25 cellular contexts compared by ENCODE assay signal in the genomic region with DNA sequence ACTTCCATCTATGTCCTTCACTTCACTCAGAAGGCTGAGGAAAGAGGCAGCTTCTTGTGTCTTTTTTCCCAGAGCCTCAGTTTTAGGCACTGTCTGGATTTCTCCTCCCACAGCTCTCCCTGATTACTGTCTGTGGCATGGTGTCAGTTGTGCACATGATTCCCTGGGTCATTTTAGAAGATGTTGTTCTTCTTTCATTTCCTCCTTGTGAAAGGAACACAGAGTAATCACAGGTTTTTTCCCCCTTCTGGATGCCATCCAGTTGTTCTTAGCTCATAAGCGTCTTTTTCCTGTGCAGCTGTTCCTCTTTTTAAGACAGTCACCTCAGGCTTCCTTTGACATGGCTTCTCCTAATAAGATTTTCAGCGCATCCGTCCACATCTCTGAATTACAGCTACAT.
DNase-seq lines count a peak whose midpoint lies in the region; ATAC-seq, FAIRE-seq and TF ChIP-seq lines count a peak whose summit lies in the region.
"Had no signal": no experiment of that assay in that cellular context is flagged by ENCODE, and none has a peak within 500 bp of the region (broad histone marks: within the 10 kb centered on the region; RNA-seq: fewer than 3 reads in every experiment).

No MANE protein-coding gene starts in this region.

- no peaks in the 10 kb centered on the region for H3K36me3 Mint-ChIP-seq in progenitor cell of endocrine pancreas (ENCODE audit: insufficient read depth)
- H3K36me3 Mint-ChIP-seq: IgD-negative memory B cell had no signal

- TF ChIP-seq RAD21 in HepG2 (CRISPR knock-in tag; IDR thresholded peaks at IDR 0.05): no peak

- no peak for DNase-seq in right lobe of liver
- no peak for DNase-seq in HepG2 (ENCODE audit: low spot score)
- DNase-seq in SKM-1 treated with dmso at 0.1 percent for 144 hours (lab: John Stamatoyannopoulos, UW; ENCODE audit: unreplicated experiment): peak; percentile 73
- peak; percentile 87 for DNase-seq in medulla oblongata (ENCODE audit: extremely low spot score)
- DNase-seq in progenitor cell of endocrine pancreas (ENCODE audit: low spot score, unreplicated experiment): no peak
- DNase-seq in stimulated activated naive CD8-positive, alpha-beta T cell treated with anti-CD3 and anti-CD28 coated beads, Interleukin-15, amount 100 ng/mL, for 72 hours: no peak
- DNase-seq: activated CD4-positive, alpha-beta T cell treated with anti-CD3 and anti-CD28 coated beads, Interleukin-2, amount 10 ng/mL, durations not matched to agents 7 days and 5 days; activated CD8-positive, alpha-beta memory T cell treated with anti-CD3 and anti-CD28 coated beads, Interleukin-2, amount 50 U/mL, for 4 hours; activated gamma-delta T cell treated with Interleukin-2 at 50 U/mL for 16 hours; CD4-positive, alpha-beta T cell; central memory CD4-positive, alpha-beta T cell; DMS79 treated with DMSO at 0.1 percent for 48 hours; effector CD8-positive, alpha-beta T cell; mesendoderm; NCI-H2029; NCI-H510A treated with DMSO at 0.1 percent for 48 hours; posterior cingulate gyrus had no signal

- POLR2A ChIA-PET in HepG2 (lab: Yijun Ruan, JAX): no interaction called here

- H3K27ac ChIP-seq in right lobe of liver: no peak overlapping the region
- H3K27ac ChIP-seq in HepG2 (ENCODE audit: extremely low read length, insufficient read depth, low read length): no peak overlapping the region
- H3K27ac ChIP-seq: HL-60, SK-N-MC, thoracic aorta had no signal

- no peaks in the 10 kb centered on the region for H3K4me1 ChIP-seq in right lobe of liver
- no peaks in the 10 kb centered on the region for H3K4me1 ChIP-seq in HepG2 (ENCODE audit: insufficient read depth, low read length)

- peak; percentile 30 to 74 (median 46) for ATAC-seq in right lobe of liver
- ATAC-seq in HepG2: no peak
- ATAC-seq in HG02571 (IDR thresholded peaks at IDR 0.05; ENCODE audit: unreplicated experiment): no peak
- ATAC-seq in GM18519 (IDR thresholded peaks at IDR 0.05; ENCODE audit: low FRiP score, unreplicated experiment): no peak
- no peak for ATAC-seq in stimulated activated naive CD8-positive, alpha-beta T cell treated with anti-CD3 and anti-CD28 coated beads, Interleukin-15, amount 100 ng/mL, for 72 hours

- H3K9me3 Mint-ChIP-seq in progenitor cell of endocrine pancreas (ENCODE audit: low read depth): peaks cover 11% of the 10 kb centered on the region
- H3K9me3 Mint-ChIP-seq in stimulated activated naive CD8-positive, alpha-beta T cell treated with anti-CD3 and anti-CD28 coated beads, Interleukin-15, amount 100 ng/mL, for 72 hours: peaks cover 0 to 7% of the 10 kb centered on the region in 2 donors
- H3K9me3 Mint-ChIP-seq: activated CD4-positive, alpha-beta T cell treated with anti-CD3 and anti-CD28 coated beads, Interleukin-2, amount 10 ng/mL, durations not matched to agents 7 days and 5 days had no signal

- in situ Hi-C loops in HepG2 (cut with HindIII; ENCODE audit: extremely low pct_ligation_motif_present, low pct_unique_long_range_greater_than_20kb): no loop called here

- peaks cover 14% of the 10 kb centered on the region for H3K27me3 Mint-ChIP-seq in progenitor cell of endocrine pancreas
- no peaks in the 10 kb centered on the region for H3K27me3 Mint-ChIP-seq in stimulated activated naive CD8-positive, alpha-beta T cell treated with anti-CD3 and anti-CD28 coated beads, Interleukin-15, amount 100 ng/mL, for 72 hours
- H3K27me3 Mint-ChIP-seq: activated CD4-positive, alpha-beta T cell treated with anti-CD3 and anti-CD28 coated beads, Interleukin-2, amount 10 ng/mL, durations not matched to agents 7 days and 5 days had no signal

- H2AFZ ChIP-seq in HepG2 (ENCODE audit: low read length): no peak overlapping the region

- no peaks in the 10 kb centered on the region for H3K27me3 ChIP-seq in right lobe of liver
- H3K27me3 ChIP-seq in HepG2 (ENCODE audit: control insufficient read depth in 1 of 2, insufficient read depth in 2 of 2, low read length in 2 of 2): no peaks in the 10 kb centered on the region

- H3K4me3 Mint-ChIP-seq in progenitor cell of endocrine pancreas (ENCODE audit: low read depth): no peak overlapping the region
- no peak overlapping the region for H3K4me3 Mint-ChIP-seq in stimulated activated naive CD8-positive, alpha-beta T cell treated with anti-CD3 and anti-CD28 coated beads, Interleukin-15, amount 100 ng/mL, for 72 hours
- H3K4me3 Mint-ChIP-seq: activated CD4-positive, alpha-beta T cell treated with anti-CD3 and anti-CD28 coated beads, Interleukin-2, amount 10 ng/mL, durations not matched to agents 7 days and 5 days; CD4-positive, alpha-beta T cell; IgD-negative memory B cell; nephron had no signal

- no peak overlapping the region for H3K27ac Mint-ChIP-seq in progenitor cell of endocrine pancreas
- H3K27ac Mint-ChIP-seq in stimulated activated naive CD8-positive, alpha-beta T cell treated with anti-CD3 and anti-CD28 coated beads, Interleukin-15, amount 100 ng/mL, for 72 hours: no peak overlapping the region
- H3K27ac Mint-ChIP-seq: activated CD4-positive, alpha-beta T cell treated with anti-CD3 and anti-CD28 coated beads, Interleukin-2, amount 10 ng/mL, durations not matched to agents 7 days and 5 days; CD4-positive, alpha-beta T cell; IgD-negative memory B cell; nephron had no signal

- FAIRE-seq in HepG2 (lab: Jason Lieb, UNC): no peak
- FAIRE-seq: islet of Langerhans had no signal

- no TSS peak for BruUV-seq in HepG2 (replicated peaks; lab: Mats Ljungman, UMichigan)

- 10% methylated on average over 3 of the region's 3 CpGs for WGBS in right lobe of liver (ENCODE audit: insufficient coverage, low coverage, low lambda C conversion rate, missing lambda C conversion rate)
- 14% methylated on average over 3 of the region's 3 CpGs for WGBS in HepG2 (ENCODE audit: low lambda C conversion rate)

- TF ChIP-seq CTCF in right lobe of liver (IDR thresholded peaks at IDR 0.05) (no peak), HepG2 (CRISPR knock-in tag; IDR thresholded peaks at IDR 0.05) (no peak), progenitor cell of endocrine pancreas (IDR thresholded peaks at IDR 0.05; ENCODE audit: unreplicated experiment) (no peak)

- TF ChIP-seq POLR2A in right lobe of liver (IDR thresholded peaks at IDR 0.05): no peak
- no peak for TF ChIP-seq POLR2A in HepG2 (IDR thresholded peaks at IDR 0.05; ENCODE audit: insufficient read depth in 1 of 2, low read depth in 2 of 2, low read length in 2 of 2)

- CTCF ChIA-PET in HepG2 (lab: Yijun Ruan, JAX; ENCODE audit: low intra/inter-chr PET ratio, low total read pairs): no interaction called here

- no peaks in the 10 kb centered on the region for H4K20me1 ChIP-seq in HepG2 (ENCODE audit: insufficient read depth, low read length)

- intact Hi-C loops in right lobe of liver (cut with DNase I) (no loop called here), HepG2 (cut with micrococcal nuclease; ENCODE audit: unreplicated experiment) (no loop called here)

- H3K4me1 Mint-ChIP-seq in progenitor cell of endocrine pancreas (ENCODE audit: low read depth): no peaks in the 10 kb centered on the region
- no peaks in the 10 kb centered on the region for H3K4me1 Mint-ChIP-seq in stimulated activated naive CD8-positive, alpha-beta T cell treated with anti-CD3 and anti-CD28 coated beads, Interleukin-15, amount 100 ng/mL, for 72 hours
- H3K4me1 Mint-ChIP-seq: activated CD4-positive, alpha-beta T cell treated with anti-CD3 and anti-CD28 coated beads, Interleukin-2, amount 10 ng/mL, durations not matched to agents 7 days and 5 days; IgD-negative memory B cell had no signal

- H3K4me2 ChIP-seq in HepG2 (ENCODE audit: low read depth, low read length): no peak overlapping the region

- no peaks in the 10 kb centered on the region for H3K79me2 ChIP-seq in HepG2 (ENCODE audit: insufficient read depth, low read length)

- H3K36me3 ChIP-seq in right lobe of liver (no peaks in the 10 kb centered on the region), HepG2 (replicated peaks in 1 of 2; ENCODE audit: control insufficient read depth in 1 of 2, insufficient read depth in 2 of 2, low read length in 2 of 2) (no peaks in the 10 kb centered on the region)
- H3K36me3 ChIP-seq: thoracic aorta had no signal

- TF ChIP-seq EP300 in HepG2 (IDR thresholded peaks at IDR 0.05; ENCODE audit: low read depth in 2 of 2, low read length in 2 of 2): no peak
- TF ChIP-seq EP300 in HepG2 (CRISPR knock-in tag; IDR thresholded peaks at IDR 0.05; ENCODE audit: borderline replicate concordance): no peak

- no peak overlapping the region for H3K9ac ChIP-seq in HepG2 (ENCODE audit: insufficient read depth, low read depth, low read length)

- H3K4me3 ChIP-seq in right lobe of liver (no peak overlapping the region), HepG2 (replicated peaks in 1 of 3; ENCODE audit: insufficient read depth in 1 of 3, low read depth in 2 of 3, low read length in 3 of 3) (no peak overlapping the region)
- H3K4me3 ChIP-seq: SK-N-MC, thoracic aorta had no signal

- H3K9me3 ChIP-seq in right lobe of liver: no peaks in the 10 kb centered on the region
- no peaks in the 10 kb centered on the region for H3K9me3 ChIP-seq in HepG2 (ENCODE audit: low read length)
- H3K9me3 ChIP-seq: thoracic aorta had no signal

TF ChIP-seq in HepG2, 621 proteins besides CTCF, POLR2A, EP300 and RAD21 (continues in another document):
- TF ChIP-seq TCF12 (IDR thresholded peaks at IDR 0.05): no peak
- no peak for TF ChIP-seq TCF12 (CRISPR knock-in tag; IDR thresholded peaks at IDR 0.05)
- no peak for TF ChIP-seq ARHGAP35 (CRISPR knock-in tag; IDR thresholded peaks at IDR 0.05; ENCODE audit: borderline replicate concordance)
- TF ChIP-seq, protein P1, sequence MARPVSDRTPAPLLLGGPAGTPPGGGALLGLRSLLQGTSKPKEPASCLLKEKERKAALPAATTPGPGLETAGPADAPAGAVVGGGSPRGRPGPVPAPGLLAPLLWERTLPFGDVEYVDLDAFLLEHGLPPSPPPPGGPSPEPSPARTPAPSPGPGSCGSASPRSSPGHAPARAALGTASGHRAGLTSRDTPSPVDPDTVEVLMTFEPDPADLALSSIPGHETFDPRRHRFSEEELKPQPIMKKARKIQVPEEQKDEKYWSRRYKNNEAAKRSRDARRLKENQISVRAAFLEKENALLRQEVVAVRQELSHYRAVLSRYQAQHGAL (CRISPR knock-in tag; IDR thresholded peaks at IDR 0.05; ENCODE audit: not compliant biosample characterization): no peak
- no peak for TF ChIP-seq KDM5B (CRISPR knock-in tag; IDR thresholded peaks at IDR 0.05; ENCODE audit: borderline replicate concordance)

Comparison
In these comparisons a context has a peak if more than half of its experiments do, and no peak if none do; other contexts are left out.
1. ATAC-seq: peak in right lobe of liver (4 of 4); none in HepG2 (single experiment), HG02571 (single experiment), GM18519 (single experiment) and stimulated activated naive CD8-positive, alpha-beta T cell treated with anti-CD3 and anti-CD28 coated beads, Interleukin-15, amount 100 ng/mL, for 72 hours (single experiment).
2. DNase-seq: peak in SKM-1 treated with dmso at 0.1 percent for 144 hours (single experiment) and medulla oblongata (single experiment); none in right lobe of liver (0 of 3), HepG2 (single experiment), progenitor cell of endocrine pancreas (single experiment) and stimulated activated naive CD8-positive, alpha-beta T cell treated with anti-CD3 and anti-CD28 coated beads, Interleukin-15, amount 100 ng/mL, for 72 hours (0 of 2).